In genomic region chr3:63588897-63589296, GRCh38 we compare ENCODE assay signal across 17 cellular contexts.
DNase-seq lines count a peak whose midpoint lies in the region; ATAC-seq, FAIRE-seq and TF ChIP-seq lines count a peak whose summit lies in the region.
"Had no signal": no experiment of that assay in that cellular context is flagged by ENCODE, and none has a peak within 500 bp of the region (broad histone marks: within the 10 kb centered on the region; RNA-seq: fewer than 3 reads in every experiment).

No MANE protein-coding gene starts in this region.

- FAIRE-seq in K562 (lab: Jason Lieb, UNC) = no peak
- FAIRE-seq: H54, RCC 7860 had no signal

- H3K27me3 ChIP-seq in K562 (ENCODE audit: control insufficient read depth in 2 of 2, insufficient read depth in 2 of 2, low read length in 2 of 2) = no peaks in the 10 kb centered on the region

- TF ChIP-seq CTCF in K562 (IDR thresholded peaks at IDR 0.05 in 2 of 3, conservative IDR thresholded peaks at IDR 0.05 in 1 of 3; ENCODE audit: insufficient read depth in 2 of 3, low read depth in 1 of 3, low read length in 3 of 3) = peak in 2 of 3 experiments; percentile 2 to 24; a peak in 1 of 6 replicates
- TF ChIP-seq CTCF in retinal pigment epithelial cell (conservative IDR thresholded peaks at IDR 0.05; ENCODE audit: low read depth, low read length) = peak; percentile 17

- H3K4me1 ChIP-seq in K562 (replicated peaks in 1 of 2; ENCODE audit: control insufficient read depth in 2 of 2, insufficient read depth in 2 of 2, low read length in 2 of 2) = no peaks in the 10 kb centered on the region

- TF ChIP-seq RAD21 in K562 (CRISPR knock-in tag; conservative IDR thresholded peaks at IDR 0.05 in 1 of 2, IDR thresholded peaks at IDR 0.05 in 1 of 2) = peak in 1 of 2 experiments; percentile 21; a peak in 1 of 4 replicates

- CTCF ChIA-PET in K562 (lab: Yijun Ruan, JAX; ENCODE audit: low intra/inter-chr PET ratio) = no interaction called here

- TF ChIP-seq POLR2A in K562 (conservative IDR thresholded peaks at IDR 0.05) = no peak

- no peaks in the 10 kb centered on the region for H3K9me3 ChIP-seq in K562 (replicated peaks; ENCODE audit: control insufficient read depth, insufficient read depth, low read depth, low read length)

- BruUV-seq in K562 (replicated peaks; lab: Mats Ljungman, UMichigan) = no TSS peak

- H3K27ac ChIP-seq in K562 (ENCODE audit: extremely low read depth, low read depth, low read length) = no peak overlapping the region

- H3K79me2 ChIP-seq in K562 (ENCODE audit: control insufficient read depth, insufficient read depth, low read length) = no peaks in the 10 kb centered on the region

- ATAC-seq in K562 (no peak), GM18867 (IDR thresholded peaks at IDR 0.05; ENCODE audit: unreplicated experiment) (no peak)

- no peak overlapping the region for H3K4me2 ChIP-seq in K562 (ENCODE audit: insufficient read depth, low read length)

- no peaks in the 10 kb centered on the region for H4K20me1 ChIP-seq in K562 (replicated peaks; ENCODE audit: control insufficient read depth, insufficient read depth, low read length)

- H3K9ac ChIP-seq in K562 (ENCODE audit: insufficient read depth in 1 of 2, low read depth in 2 of 2, low read length in 2 of 2) = no peak overlapping the region

- no peaks in the 10 kb centered on the region for H3K36me3 ChIP-seq in K562 (ENCODE audit: control insufficient read depth, insufficient read depth, low read length)

- H3K4me3 ChIP-seq in K562 (no peak overlapping the region), retinal pigment epithelial cell (ENCODE audit: low read length) (no peak overlapping the region)

- H2AFZ ChIP-seq in K562 (ENCODE audit: low read depth, low read length) = no peak overlapping the region

- no peak for TF ChIP-seq EP300 in K562 (IDR thresholded peaks at IDR 0.05; ENCODE audit: low read length)

- peak; percentile 4 for DNase-seq in NCI-H82 (lab: John Stamatoyannopoulos, UW)
- DNase-seq in NCI-H82 treated with DMSO at 0.1 percent for 48 hours (lab: John Stamatoyannopoulos, UW; ENCODE audit: unreplicated experiment) = no peak
- peak; percentile 44 for DNase-seq in HT1080 (ENCODE audit: low read depth)
- DNase-seq in K562 (ENCODE audit: extremely low read depth in 1 of 4, low spot score in 3 of 4) = peak in 2 of 4 experiments; percentile 3
- no peak for DNase-seq in retinal pigment epithelial cell (ENCODE audit: low read depth)
- DNase-seq in COR-L47 (lab: John Stamatoyannopoulos, UW) = no peak
- no peak for DNase-seq in ACHN
- DNase-seq: 8988T, DMS79, GDM1, KBM-7, NCI-H1048, NCI-H1694, SIG-M5 had no signal

- intact Hi-C loops in K562 (cut with micrococcal nuclease) = no loop called here

- H3K9me1 ChIP-seq in K562 (ENCODE audit: control insufficient read depth, insufficient read depth, low read length) = no peaks in the 10 kb centered on the region

- in situ Hi-C loops in K562 (cut with MboI) (no loop called here), ACHN (cut with HindIII; ENCODE audit: low pct_ligation_motif_present, low pct_unique_long_range_greater_than_20kb, low sequenced_read_pairs) (no loop called here)

- WGBS in K562 (ENCODE audit: insufficient coverage, low coverage, missing lambda C conversion rate) = 0% methylated on average over 1 of the region's 1 CpG

- POLR2A ChIA-PET in K562 (lab: Yijun Ruan, JAX) = no interaction called here

TF ChIP-seq in K562, 482 proteins besides CTCF, POLR2A, EP300 and RAD21:
- TF ChIP-seq HINFP (tag; conservative IDR thresholded peaks at IDR 0.05; ENCODE audit: low read depth) = no peak
- no peak for TF ChIP-seq DIDO1 (tag; IDR thresholded peaks at IDR 0.05; ENCODE audit: low read depth)
- TF ChIP-seq MCM7 (IDR thresholded peaks at IDR 0.05) = no peak
- no peak for TF ChIP-seq EWSR1 (IDR thresholded peaks at IDR 0.05; ENCODE audit: borderline replicate concordance, low read depth, partially characterized antibody)
- TF ChIP-seq ZNF583 (CRISPR knock-in tag; IDR thresholded peaks at IDR 0.05) = no peak
- TF ChIP-seq, protein P1, sequence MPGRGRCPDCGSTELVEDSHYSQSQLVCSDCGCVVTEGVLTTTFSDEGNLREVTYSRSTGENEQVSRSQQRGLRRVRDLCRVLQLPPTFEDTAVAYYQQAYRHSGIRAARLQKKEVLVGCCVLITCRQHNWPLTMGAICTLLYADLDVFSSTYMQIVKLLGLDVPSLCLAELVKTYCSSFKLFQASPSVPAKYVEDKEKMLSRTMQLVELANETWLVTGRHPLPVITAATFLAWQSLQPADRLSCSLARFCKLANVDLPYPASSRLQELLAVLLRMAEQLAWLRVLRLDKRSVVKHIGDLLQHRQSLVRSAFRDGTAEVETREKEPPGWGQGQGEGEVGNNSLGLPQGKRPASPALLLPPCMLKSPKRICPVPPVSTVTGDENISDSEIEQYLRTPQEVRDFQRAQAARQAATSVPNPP (IDR thresholded peaks at IDR 0.05; ENCODE audit: borderline replicate concordance, insufficient read depth, insufficient read length) = no peak
- no peak for TF ChIP-seq ZNF311 (CRISPR knock-in tag; IDR thresholded peaks at IDR 0.05)
- TF ChIP-seq BHLHE40 (IDR thresholded peaks at IDR 0.05; ENCODE audit: low read length) = no peak
- TF ChIP-seq POLR3G (IDR thresholded peaks at IDR 0.05; ENCODE audit: extremely low read depth, insufficient read length, insufficient replicate concordance) = no peak
- TF ChIP-seq TRIM25 (IDR thresholded peaks at IDR 0.05; ENCODE audit: borderline replicate concordance) = no peak

Comparison
In these comparisons a context has a peak if more than half of its experiments do, and no peak if none do; other contexts are left out.
1. DNase-seq: peak in NCI-H82 (single experiment) and HT1080 (single experiment); none in NCI-H82 treated with DMSO at 0.1 percent for 48 hours (single experiment), retinal pigment epithelial cell (single experiment), COR-L47 (single experiment) and ACHN (single experiment).